10 cellular contexts compared by ENCODE assay signal in genomic region chr12:4215862-4216541, GRCh38. TPM values are rescaled to one million over a fixed set of nuclear protein-coding genes. Genes with fewer than 3 reads are reported as not detected.
DNase-seq lines count a peak whose midpoint lies in the region; ATAC-seq and TF ChIP-seq lines count a peak whose summit lies in the region.
"Had no signal": no experiment of that assay in that cellular context is flagged by ENCODE, and none has a peak within 500 bp of the region (broad histone marks: within the 10 kb centered on the region; RNA-seq: fewer than 3 reads in every experiment).

No MANE protein-coding gene starts in this region.

- no peak overlapping the region for H3K4me3 ChIP-seq in neural progenitor cell

- no peak overlapping the region for H3K4me2 ChIP-seq in neural progenitor cell

- H3K27ac ChIP-seq in neural progenitor cell: no peak overlapping the region
- H3K27ac ChIP-seq: VCaP had no signal

- CTCF ChIA-PET in T-cell (lab: Charles Lee): interaction anchor here (0.5 to 1.7 kb wide), 4 partner anchors 7 to 76 kb away, joined by 3 to 6 read pairs (median 3); no protein-coding TSS in a partner anchor

- POLR2A ChIA-PET in T-cell (lab: Charles Lee): interaction anchor here (0.6 kb wide), 2 partner anchors 23 to 52 kb away, joined by 7 to 8 read pairs; no protein-coding TSS in a partner anchor

- no peaks in the 10 kb centered on the region for H3K27me3 ChIP-seq in neural progenitor cell

- no peak overlapping the region for H2AFZ ChIP-seq in neural progenitor cell (replicated peaks)

- H4K20me1 ChIP-seq in neural progenitor cell (ENCODE audit: low read depth): no peaks in the 10 kb centered on the region

- no peaks in the 10 kb centered on the region for H3K9me3 Mint-ChIP-seq in T-cell
- H3K9me3 Mint-ChIP-seq in neural progenitor cell: peaks cover 2% of the 10 kb centered on the region

- ATAC-seq in HG02852 (IDR thresholded peaks at IDR 0.05; ENCODE audit: unreplicated experiment): peak; percentile 52
- peak in 3 of 4 experiments; percentile 12 to 26 (median 24) for ATAC-seq in T-cell (replicated peaks in 1 of 4)
- ATAC-seq: HepG2 had no signal

- H3F3A ChIP-seq in neural progenitor cell (ENCODE audit: low read depth): no peaks in the 10 kb centered on the region

- H3K4me3 Mint-ChIP-seq in T-cell: peak overlapping the region; percentile 38 to 48 (median 48)
- no peak overlapping the region for H3K4me3 Mint-ChIP-seq in neural progenitor cell

- H3K9ac ChIP-seq in neural progenitor cell: no peak overlapping the region

- H3K79me2 ChIP-seq in neural progenitor cell (ENCODE audit: low read depth): no peaks in the 10 kb centered on the region

- H3K4me1 ChIP-seq in neural progenitor cell: no peaks in the 10 kb centered on the region

- H3K4me1 Mint-ChIP-seq in T-cell: peaks cover 12 to 43% (median 28%) of the 10 kb centered on the region in 3 donors
- no peaks in the 10 kb centered on the region for H3K4me1 Mint-ChIP-seq in neural progenitor cell

- no peaks in the 10 kb centered on the region for H3K27me3 Mint-ChIP-seq in T-cell
- peaks cover 2% of the 10 kb centered on the region for H3K27me3 Mint-ChIP-seq in neural progenitor cell (ENCODE audit: insufficient read depth, low read depth)

- no peaks in the 10 kb centered on the region for H3K36me3 ChIP-seq in neural progenitor cell

- no peak for TF ChIP-seq CTCF in neural progenitor cell (IDR thresholded peaks at IDR 0.05)

- H3K27ac Mint-ChIP-seq in T-cell (peak overlapping the region; percentile 62 to 83), neural progenitor cell (no peak overlapping the region)

- H3K36me3 Mint-ChIP-seq in T-cell (no peaks in the 10 kb centered on the region), neural progenitor cell (no peaks in the 10 kb centered on the region)

- DNase-seq in stimulated activated CD4-positive, alpha-beta T cell treated with anti-CD3 and anti-CD28 coated beads, Interleukin-4, amount 100 ng/mL, for 24 hours: peak; percentile 8
- no peak for DNase-seq in stimulated activated CD4-positive, alpha-beta T cell treated with anti-CD3 and anti-CD28 coated beads, Interleukin-12 subunit alpha, Interleukin-12 subunit beta, amount 100 ng/mL, for 4 hours
- DNase-seq in T-cell: no peak
- no peak for DNase-seq in iPS-NIHi7 (ENCODE audit: extremely low spot score)
- no peak for DNase-seq in NCI-H2081 treated with DMSO at 0.1 percent for 48 hours (lab: John Stamatoyannopoulos, UW)
- DNase-seq in neural progenitor cell (ENCODE audit: low spot score): no peak
- DNase-seq in pons (ENCODE audit: low spot score): no peak

- no peaks in the 10 kb centered on the region for H3K9me3 ChIP-seq in neural progenitor cell (ENCODE audit: low read depth)

RNA-seq across cellular contexts. Expression of gene CCND2, which starts 57.6 kb away (rescaled TPM):
- total RNA-seq in T-cell: 100 to 1,000 TPM; 148 to 218 (median 172) TPM
- total RNA-seq in neural progenitor cell (ENCODE audit: low replicate concordance): 95.8 and 103 TPM in 2 replicates
